19 cellular contexts compared by ENCODE assay signal in the genomic region with DNA sequence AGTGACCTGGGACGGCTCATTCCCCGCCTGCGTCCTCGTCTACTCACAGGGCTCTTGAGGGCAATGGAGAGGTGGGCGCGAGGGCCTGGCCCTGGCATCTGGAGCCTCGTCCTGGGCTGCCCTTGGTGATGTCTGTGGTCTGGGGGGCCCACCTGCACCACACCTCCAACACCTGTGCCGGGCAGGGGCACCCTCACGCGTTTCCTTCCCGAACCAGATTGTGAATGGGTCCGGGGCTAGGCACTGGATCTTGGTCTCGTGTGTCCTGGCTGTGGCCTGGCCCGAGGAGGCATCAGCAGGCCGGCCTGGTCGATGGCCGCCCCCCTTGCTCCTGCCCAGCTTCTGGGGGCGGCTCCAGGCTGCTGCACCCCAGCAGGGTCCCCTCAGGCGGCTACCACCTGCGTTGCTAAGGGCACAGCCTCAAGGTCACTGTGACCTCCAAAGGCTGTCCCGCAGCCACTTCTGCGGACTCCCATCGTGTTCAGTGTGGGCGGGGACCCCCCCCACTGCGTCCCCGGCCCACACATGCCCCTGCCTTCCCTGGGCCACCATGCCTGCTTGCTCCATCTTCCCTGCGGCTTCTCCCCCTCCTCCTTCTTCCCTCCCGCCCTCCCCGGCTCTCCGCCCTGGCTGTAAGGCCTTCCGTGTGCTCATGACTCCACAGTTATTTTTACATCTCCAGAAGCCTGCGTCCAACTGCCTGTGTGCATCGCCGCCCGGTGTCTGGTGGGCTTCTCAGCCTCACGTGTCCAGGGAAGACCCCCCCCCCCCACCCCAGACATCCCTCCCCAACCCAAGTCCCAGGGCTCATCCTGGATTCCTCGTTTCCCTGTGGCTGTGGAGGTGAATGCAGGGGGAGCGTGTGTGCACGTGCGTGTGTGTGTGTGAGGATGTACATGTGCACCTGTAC. TPM values are rescaled to one million over a fixed set of nuclear protein-coding genes. Genes with fewer than 3 reads are reported as not detected.
"Had no signal": no experiment of that assay in that cellular context is flagged by ENCODE, and none has a peak within 500 bp of the region (broad histone marks: within the 10 kb centered on the region; RNA-seq: fewer than 3 reads in every experiment).

No MANE protein-coding gene starts in this region.

- DNase-seq: activated CD4-positive, alpha-beta T cell treated with anti-CD3 and anti-CD28 coated beads, Interleukin-2, amount 50 U/mL, for 1 hour; activated CD4-positive, CD25-positive, alpha-beta regulatory T cell; activated naive CD4-positive, alpha-beta T cell treated with anti-CD3 and anti-CD28 coated beads for 36 hours; activated T-cell treated with anti-CD3 and anti-CD28 coated beads for 4 hours; adrenal gland; caudate nucleus; cortex of kidney; effector CD8-positive, alpha-beta T cell; immature natural killer cell; stimulated activated CD4-positive, alpha-beta T cell treated with anti-CD3 and anti-CD28 coated beads, Interleukin-1b, Interleukin-23, amount 100 ng/mL, for 48 hours; transverse colon had no signal

- H3K9me3 ChIP-seq: adrenal gland, pancreas, transverse colon had no signal

- H3K4me3 ChIP-seq: adrenal gland, pancreas, smooth muscle cell, transverse colon had no signal

- H3K36me3 ChIP-seq: adrenal gland, pancreas, transverse colon had no signal

- H3K27me3 ChIP-seq: adrenal gland, pancreas had no signal

- ATAC-seq: activated T-helper 17 cell treated with anti-CD3 and anti-CD28 coated beads, Interleukin-2, amount 50 U/mL, for 72 hours; left colon; pancreas; stimulated activated memory B cell treated with anti-CD40 and anti-IgM and Interleukin-4, amounts not matched to agents 10 μg/mL and 1 μg/mL and 100 μg/mL, for 72 hours had no signal

- H3K27ac ChIP-seq: adrenal gland, epithelial cell of prostate, pancreas, transverse colon had no signal

RNA-seq across cellular contexts. Expression of a gene that starts 3.8 kb away (rescaled TPM):
- total RNA-seq: activated CD8-positive, alpha-beta memory T cell treated with anti-CD3 and anti-CD28 coated beads for 36 hours; activated naive CD4-positive, alpha-beta T cell treated with anti-CD3 and anti-CD28 coated beads for 36 hours; activated T-helper 17 cell treated with anti-CD3 and anti-CD28 coated beads, Interleukin-2, amount 50 U/mL, for 72 hours; smooth muscle cell; subcutaneous adipose tissue had no signal
- polyA plus RNA-seq: smooth muscle cell had no signal

RNA-seq across cellular contexts. Expression of a gene that starts 25.2 kb away (rescaled TPM):
- total RNA-seq: activated CD8-positive, alpha-beta memory T cell treated with anti-CD3 and anti-CD28 coated beads for 36 hours; activated naive CD4-positive, alpha-beta T cell treated with anti-CD3 and anti-CD28 coated beads for 36 hours; activated T-helper 17 cell treated with anti-CD3 and anti-CD28 coated beads, Interleukin-2, amount 50 U/mL, for 72 hours; left colon; subcutaneous adipose tissue; transverse colon had no signal
- polyA plus RNA-seq: immature natural killer cell, smooth muscle cell had no signal
